In genomic region chr14:51654549-51654879, GRCh38 we compare ENCODE assay signal across 12 cellular contexts. TPM values are rescaled to one million over a fixed set of nuclear protein-coding genes. Genes with fewer than 3 reads are reported as not detected.
DNase-seq lines count a peak whose midpoint lies in the region; ATAC-seq and TF ChIP-seq lines count a peak whose summit lies in the region.
"Had no signal": no experiment of that assay in that cellular context is flagged by ENCODE, and none has a peak within 500 bp of the region (broad histone marks: within the 10 kb centered on the region; RNA-seq: fewer than 3 reads in every experiment).

No MANE protein-coding gene starts in this region.

- H3K4me1 ChIP-seq in SK-N-SH (ENCODE audit: control insufficient read depth in 1 of 2, insufficient read depth in 2 of 2, low read depth in 1 of 2, low read length in 1 of 2) = peaks cover 26 to 31% of the 10 kb centered on the region in 2 experiments
- no peaks in the 10 kb centered on the region for H3K4me1 ChIP-seq in psoas muscle

- no peak for DNase-seq in AG09309 (ENCODE audit: low read depth)
- peak; percentile 45 for DNase-seq in SK-N-SH
- DNase-seq in fibroblast of mammary gland (ENCODE audit: low read depth) = peak; percentile 52
- no peak for DNase-seq in psoas muscle
- no peak for DNase-seq in putamen (ENCODE audit: low spot score)
- no peak for DNase-seq in LoVo (ENCODE audit: low spot score)
- no peak for DNase-seq in activated gamma-delta T cell (lab: John Stamatoyannopoulos, UW)
- DNase-seq in globus pallidus (ENCODE audit: low spot score) = no peak
- DNase-seq: activated CD4-positive, alpha-beta T cell treated with anti-CD3 and anti-CD28 coated beads, Interleukin-2, amount 10 ng/mL, durations not matched to agents 24 days and 14 days; AML-193; NCI-H2029 had no signal

- peaks cover 68% of the 10 kb centered on the region for H4K20me1 ChIP-seq in SK-N-SH (ENCODE audit: insufficient read depth)

- H3K27me3 ChIP-seq in SK-N-SH (ENCODE audit: insufficient read depth) (no peaks in the 10 kb centered on the region), psoas muscle (ENCODE audit: insufficient read depth in 3 of 3, low read length in 2 of 3) (no peaks in the 10 kb centered on the region)

- peaks cover 97% of the 10 kb centered on the region for H3K79me2 ChIP-seq in SK-N-SH (ENCODE audit: insufficient read depth)

- TF ChIP-seq RAD21 in SK-N-SH (IDR thresholded peaks at IDR 0.05; ENCODE audit: low read length) = no peak

- no peak; a peak in 1 of 4 replicates for TF ChIP-seq EP300 in SK-N-SH (IDR thresholded peaks at IDR 0.05; ENCODE audit: borderline replicate concordance in 1 of 2, low read depth in 1 of 2, low read length in 1 of 2)

- peak overlapping the region; percentile 77 for H3K4me3 ChIP-seq in AG09309 (ENCODE audit: control insufficient read depth, low read depth, low read length)
- peak overlapping the region; percentile 93 to 95 for H3K4me3 ChIP-seq in SK-N-SH (ENCODE audit: low read depth in 2 of 2, low read length in 1 of 2)
- peak overlapping the region; percentile 79 for H3K4me3 ChIP-seq in fibroblast of mammary gland (ENCODE audit: control insufficient read depth, low read depth, low read length)
- H3K4me3 ChIP-seq in psoas muscle = peak overlapping the region; percentile 19

- peak overlapping the region; percentile 95 to 97 for H3K27ac ChIP-seq in SK-N-SH (ENCODE audit: low read depth in 2 of 2, low read length in 1 of 2)
- no peak overlapping the region for H3K27ac ChIP-seq in psoas muscle

- intact Hi-C loops in psoas muscle (cut with DNase I) = loop anchor here (5.0 kb wide), 2 partner anchors 123 to 372 kb away; no protein-coding TSS in a partner anchor

- peak overlapping the region; percentile 87 for H3K4me2 ChIP-seq in SK-N-SH

- TF ChIP-seq CTCF in AG09309 (IDR thresholded peaks at IDR 0.05; ENCODE audit: control insufficient read depth, insufficient read depth, low read depth, low read length, missing control alignments) = no peak
- no peak for TF ChIP-seq CTCF in SK-N-SH (IDR thresholded peaks at IDR 0.05)
- no peak for TF ChIP-seq CTCF in fibroblast of mammary gland (conservative IDR thresholded peaks at IDR 0.05; ENCODE audit: control insufficient read depth, insufficient read depth, low read depth, low read length)
- TF ChIP-seq CTCF in psoas muscle (IDR thresholded peaks at IDR 0.05) = no peak

- no peak overlapping the region for H2AFZ ChIP-seq in SK-N-SH (ENCODE audit: low read depth)

- no peak for ATAC-seq in psoas muscle
- ATAC-seq: esophagus mucosa had no signal

- peaks cover 30% of the 10 kb centered on the region for H3F3A ChIP-seq in SK-N-SH (replicated peaks; ENCODE audit: insufficient read depth)

- peaks cover 12 to 46% of the 10 kb centered on the region in 2 experiments for H3K36me3 ChIP-seq in SK-N-SH (replicated peaks in 1 of 2; ENCODE audit: control insufficient read depth in 1 of 2, insufficient read depth in 2 of 2, low read length in 1 of 2)
- H3K36me3 ChIP-seq in psoas muscle (ENCODE audit: insufficient read depth in 1 of 2, low read depth in 1 of 2) = no peaks in the 10 kb centered on the region

- CTCF ChIA-PET in SK-N-SH (lab: Yijun Ruan, JAX) = interaction anchor here (1.3 to 3.9 kb wide), 4 partner anchors 123 to 372 kb away, joined by 3 to 79 read pairs (median 25); no protein-coding TSS in a partner anchor

- H3K9ac ChIP-seq in SK-N-SH = peak overlapping the region; percentile 99

- H3K9me2 ChIP-seq in SK-N-SH = no peaks in the 10 kb centered on the region

- H3K9me3 ChIP-seq in SK-N-SH = no peaks in the 10 kb centered on the region
- no peaks in the 10 kb centered on the region for H3K9me3 ChIP-seq in psoas muscle

- POLR2A ChIA-PET in SK-N-SH (lab: Yijun Ruan, JAX) = interaction anchor here (0.7 to 1.0 kb wide), 2 partner anchors 49 to 371 kb away, joined by 3 to 4 read pairs; no protein-coding TSS in a partner anchor

TF ChIP-seq in SK-N-SH, 30 proteins besides CTCF, POLR2A, EP300 and RAD21:
- peak; percentile 85 for TF ChIP-seq TCF12 (IDR thresholded peaks at IDR 0.05)
- TF ChIP-seq FOXJ3 (CRISPR knock-in tag; IDR thresholded peaks at IDR 0.05) = no peak
- TF ChIP-seq RCOR1 (IDR thresholded peaks at IDR 0.05; ENCODE audit: low read length) = peak; percentile 62; the same call in 1 of the 2 replicates

RNA-seq across cellular contexts. Expression of gene FRMD6, which starts 2.8 kb away (rescaled TPM):
- polyA plus RNA-seq in SK-N-SH (2012; rRNA removed) = 147 and 169 TPM in 2 replicates
- polyA plus RNA-seq in SK-N-SH (2012; cell fraction: cytosol; rRNA removed) = 125 and 136 TPM in 2 replicates
- polyA plus RNA-seq in SK-N-SH (2012; cell fraction: nucleus; rRNA removed) = 171 and 281 TPM in 2 replicates
- 1 to 10 TPM; 5.0 to 9.8 (median 5.9) TPM for total RNA-seq in psoas muscle
- polyA plus RNA-seq in psoas muscle = 1 to 10 TPM; 2.5 to 3.2 (median 2.6) TPM

Comparison
In these comparisons a context has a peak if more than half of its experiments do, and no peak if none do; other contexts are left out.
1. DNase-seq: peak in SK-N-SH (single experiment) and fibroblast of mammary gland (single experiment); none in AG09309 (single experiment), psoas muscle (0 of 2), putamen (single experiment), LoVo (single experiment), activated gamma-delta T cell (single experiment) and globus pallidus (single experiment).
2. H3K4me3 ChIP-seq: peak in every context shown above with its lines; median percentile 94 in SK-N-SH; 79 in fibroblast of mammary gland; 77 in AG09309; 19 in psoas muscle.
3. RNA of gene FRMD6, which starts 2.8 kb away (polyA plus RNA-seq): 125 to 281 TPM in SK-N-SH; 2.5 to 3.2 TPM in psoas muscle; every median in the first group is over 10 times any median in the second.